14 cellular contexts compared by ENCODE assay signal in genomic region chr1:179637211-179637860, GRCh38. TPM values are rescaled to one million over a fixed set of nuclear protein-coding genes. Genes with fewer than 3 reads are reported as not detected.
DNase-seq lines count a peak whose midpoint lies in the region; ATAC-seq and TF ChIP-seq lines count a peak whose summit lies in the region.
"Had no signal": no experiment of that assay in that cellular context is flagged by ENCODE, and none has a peak within 500 bp of the region (broad histone marks: within the 10 kb centered on the region; RNA-seq: fewer than 3 reads in every experiment).

No MANE protein-coding gene starts in this region.

- TF ChIP-seq CTCF in heart left ventricle (IDR thresholded peaks at IDR 0.05), result no peak
- TF ChIP-seq CTCF in epithelial cell of esophagus (IDR thresholded peaks at IDR 0.05; ENCODE audit: insufficient read depth, low read depth, low read length, missing control alignments), result no peak

- intact Hi-C loops in heart left ventricle (cut with DNase I) (no loop called here), cardiac septum (cut with DNase I) (no loop called here)

- H3K27me3 ChIP-seq in heart left ventricle, result no peaks in the 10 kb centered on the region

- no peak for TF ChIP-seq POLR2A in heart left ventricle (IDR thresholded peaks at IDR 0.05)

- no peak for DNase-seq in heart left ventricle
- no peak for DNase-seq in cardiac septum (ENCODE audit: low spot score)
- DNase-seq in HT1080 (ENCODE audit: low read depth), result peak; percentile 10
- peak; percentile 15 for DNase-seq in epithelial cell of esophagus (ENCODE audit: low read depth)
- DNase-seq in NAMALWA (ENCODE audit: low spot score), result no peak
- DNase-seq: CD8-positive, alpha-beta T cell; COR-L47; DND-41; GF-D8 had no signal

- H3K9me3 ChIP-seq in heart left ventricle, result peaks cover 0 to 2% (median 0%) of the 10 kb centered on the region in 12 donors
- H3K9me3 ChIP-seq: A549 had no signal

- no peaks in the 10 kb centered on the region for H3K36me3 ChIP-seq in heart left ventricle

- peak in 3 of 4 donors; percentile 24 to 86 (median 41) for ATAC-seq in heart left ventricle
- ATAC-seq in GM19324 (IDR thresholded peaks at IDR 0.05; ENCODE audit: low FRiP score, unreplicated experiment), result no peak
- ATAC-seq: A549; CD8-positive, alpha-beta T cell had no signal

- H3K4me3 ChIP-seq in heart left ventricle (no peak overlapping the region), epithelial cell of esophagus (ENCODE audit: low read length) (no peak overlapping the region)
- H3K4me3 ChIP-seq: A549 had no signal

- 43 to 53% (median 45%) methylated on average over 5 of the region's 5 CpGs for WGBS in heart left ventricle, 4 donors

- H3K4me1 ChIP-seq in heart left ventricle, result peaks cover 0 to 7% (median 0%) of the 10 kb centered on the region in 12 donors
- H3K4me1 ChIP-seq: A549 had no signal

- H3K27ac ChIP-seq in heart left ventricle, result no peak overlapping the region
- H3K27ac ChIP-seq: A549, HL-60 had no signal

RNA-seq across cellular contexts. Expression of gene TDRD5, which starts 45.7 kb away (rescaled TPM):
- total RNA-seq in heart left ventricle (under 1 TPM in 1 of 9 donors, not detected in 8; 0.34 TPM), cardiac septum (not detected)
- not detected for polyA plus RNA-seq in heart left ventricle
- total RNA-seq in HT1080 (2014; rRNA removed; shearing (Covaris generic)), result not detected in 2 replicates
- polyA plus RNA-seq in HT1080 (2015; cell fraction: cytosol; rRNA removed), result 0.19 TPM in 1 of 2 replicates, not detected in the other
- not detected in 2 replicates for polyA plus RNA-seq in HT1080 (2015; cell fraction: nucleus; rRNA removed)
- total RNA-seq: CD8-positive, alpha-beta T cell had no signal
- polyA plus RNA-seq: BJ, CD14-positive monocyte had no signal

Comparison
In these comparisons a context has a peak if more than half of its experiments do, and no peak if none do; other contexts are left out.
1. DNase-seq: peak in HT1080 (single experiment) and epithelial cell of esophagus (single experiment); none in heart left ventricle (0 of 5), cardiac septum (single experiment) and NAMALWA (single experiment).